Comparison of ENCODE assay signal across 28 cellular contexts in the genomic region with DNA sequence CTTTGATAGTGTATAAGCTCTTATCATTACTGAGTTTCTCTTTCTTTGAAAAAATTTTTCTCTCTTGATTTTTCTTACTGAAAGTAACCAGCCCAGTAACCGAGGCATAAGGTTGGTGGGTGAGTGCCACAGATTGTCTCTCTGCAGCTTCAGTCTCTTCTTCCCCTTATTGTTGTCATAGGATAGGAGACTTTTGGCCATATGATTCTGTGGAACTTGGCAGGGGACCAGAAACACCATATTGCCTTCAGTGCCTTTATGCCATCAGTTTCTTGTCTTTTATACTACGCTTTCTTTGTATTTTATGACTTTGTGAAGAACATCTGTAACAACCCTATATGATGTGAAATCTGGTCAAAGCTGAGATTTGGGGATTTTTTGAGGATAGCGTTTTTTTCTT.
"Had no signal": no experiment of that assay in that cellular context is flagged by ENCODE, and none has a peak within 500 bp of the region (broad histone marks: within the 10 kb centered on the region; RNA-seq: fewer than 3 reads in every experiment).

No MANE protein-coding gene starts in this region.

- H3K4me3 Mint-ChIP-seq: activated CD4-positive, alpha-beta memory T cell treated with anti-CD3 and anti-CD28 coated beads, Interleukin-2, amount 10 ng/mL, durations not matched to agents 7 days and 5 days; activated CD4-positive, alpha-beta T cell treated with anti-CD3 and anti-CD28 coated beads, Interleukin-2, amount 10 ng/mL, durations not matched to agents 24 days and 14 days; activated T-cell treated with anti-CD3 and anti-CD28 coated beads, Interleukin-2, amount 50 U/mL, for 24 hours; dendritic cell treated with granulocyte-macrophage colony-stimulating factor and Interleukin-4, amounts not matched to agents 40 ng/mL and 50 ng/mL, for 4 days; endodermal cell; natural killer cell; neural progenitor cell; stimulated activated effector memory CD8-positive, alpha-beta T cell treated with anti-CD3 and anti-CD28 coated beads, Interleukin-12 subunit alpha, Interleukin-12 subunit beta, amount 100 ng/mL, for 72 hours; stimulated activated naive CD8-positive, alpha-beta T cell treated with anti-CD3 and anti-CD28 coated beads, Interleukin-15, Interleukin-2, amounts not matched to agents 100 ng/mL and 50 ng/mL, for 24 hours; type B pancreatic cell had no signal

- H3K9me3 Mint-ChIP-seq: activated CD4-positive, alpha-beta memory T cell treated with anti-CD3 and anti-CD28 coated beads, Interleukin-2, amount 10 ng/mL, durations not matched to agents 7 days and 5 days; activated CD4-positive, alpha-beta T cell treated with anti-CD3 and anti-CD28 coated beads, Interleukin-2, amount 10 ng/mL, durations not matched to agents 24 days and 14 days; activated T-cell treated with anti-CD3 and anti-CD28 coated beads, Interleukin-2, amount 50 U/mL, for 24 hours; dendritic cell treated with granulocyte-macrophage colony-stimulating factor and Interleukin-4, amounts not matched to agents 40 ng/mL and 50 ng/mL, for 4 days; endodermal cell; natural killer cell; neural progenitor cell; stimulated activated effector memory CD8-positive, alpha-beta T cell treated with anti-CD3 and anti-CD28 coated beads, Interleukin-12 subunit alpha, Interleukin-12 subunit beta, amount 100 ng/mL, for 72 hours; stimulated activated naive CD8-positive, alpha-beta T cell treated with anti-CD3 and anti-CD28 coated beads, Interleukin-15, Interleukin-2, amounts not matched to agents 100 ng/mL and 50 ng/mL, for 24 hours; type B pancreatic cell had no signal

- DNase-seq: activated CD4-positive, alpha-beta memory T cell treated with anti-CD3 and anti-CD28 coated beads, Interleukin-2, amount 10 ng/mL, durations not matched to agents 7 days and 5 days; activated CD8-positive, alpha-beta memory T cell treated with anti-CD3 and anti-CD28 coated beads, Interleukin-2, amount 50 U/mL, for 48 hours; activated gamma-delta T cell treated with Interleukin-2 at 50 U/mL for 16 hours; activated naive CD4-positive, alpha-beta T cell treated with anti-CD3 and anti-CD28 coated beads, Interleukin-2, amount 50 U/mL, for 16 hours; activated T-cell treated with anti-CD3 and anti-CD28 coated beads, Interleukin-2, amount 50 U/mL, for 24 hours; amniotic stem cell; central memory CD4-positive, alpha-beta T cell; endodermal cell; foreskin fibroblast; heart left ventricle; hypothalamus; left lung; lower lobe of right lung; mesenchymal stem cell; natural killer cell; occipital lobe; psoas muscle; sigmoid colon; small intestine; stimulated activated CD4-positive, alpha-beta T cell treated with anti-CD3 and anti-CD28 coated beads, Interleukin-4, amount 100 ng/mL, for 24 hours; uterus; WERI-Rb-1 had no signal

- H3K27ac Mint-ChIP-seq: activated CD4-positive, alpha-beta memory T cell treated with anti-CD3 and anti-CD28 coated beads, Interleukin-2, amount 10 ng/mL, durations not matched to agents 7 days and 5 days; activated CD4-positive, alpha-beta T cell treated with anti-CD3 and anti-CD28 coated beads, Interleukin-2, amount 10 ng/mL, durations not matched to agents 24 days and 14 days; activated T-cell treated with anti-CD3 and anti-CD28 coated beads, Interleukin-2, amount 50 U/mL, for 24 hours; dendritic cell treated with granulocyte-macrophage colony-stimulating factor and Interleukin-4, amounts not matched to agents 40 ng/mL and 50 ng/mL, for 4 days; endodermal cell; neural progenitor cell; stimulated activated effector memory CD8-positive, alpha-beta T cell treated with anti-CD3 and anti-CD28 coated beads, Interleukin-12 subunit alpha, Interleukin-12 subunit beta, amount 100 ng/mL, for 72 hours; stimulated activated naive CD8-positive, alpha-beta T cell treated with anti-CD3 and anti-CD28 coated beads, Interleukin-15, Interleukin-2, amounts not matched to agents 100 ng/mL and 50 ng/mL, for 24 hours; type B pancreatic cell had no signal

- H3K36me3 Mint-ChIP-seq: natural killer cell; neural progenitor cell; stimulated activated effector memory CD8-positive, alpha-beta T cell treated with anti-CD3 and anti-CD28 coated beads, Interleukin-12 subunit alpha, Interleukin-12 subunit beta, amount 100 ng/mL, for 72 hours had no signal

- H3K4me1 Mint-ChIP-seq: endodermal cell had no signal

- H3K27me3 Mint-ChIP-seq: activated CD4-positive, alpha-beta memory T cell treated with anti-CD3 and anti-CD28 coated beads, Interleukin-2, amount 10 ng/mL, durations not matched to agents 7 days and 5 days; activated CD4-positive, alpha-beta T cell treated with anti-CD3 and anti-CD28 coated beads, Interleukin-2, amount 10 ng/mL, durations not matched to agents 24 days and 14 days; activated T-cell treated with anti-CD3 and anti-CD28 coated beads, Interleukin-2, amount 50 U/mL, for 24 hours; dendritic cell treated with granulocyte-macrophage colony-stimulating factor and Interleukin-4, amounts not matched to agents 40 ng/mL and 50 ng/mL, for 4 days; stimulated activated naive CD8-positive, alpha-beta T cell treated with anti-CD3 and anti-CD28 coated beads, Interleukin-15, Interleukin-2, amounts not matched to agents 100 ng/mL and 50 ng/mL, for 24 hours; type B pancreatic cell had no signal
